Comparison of ENCODE assay signal across 15 cellular contexts in the genomic region with DNA sequence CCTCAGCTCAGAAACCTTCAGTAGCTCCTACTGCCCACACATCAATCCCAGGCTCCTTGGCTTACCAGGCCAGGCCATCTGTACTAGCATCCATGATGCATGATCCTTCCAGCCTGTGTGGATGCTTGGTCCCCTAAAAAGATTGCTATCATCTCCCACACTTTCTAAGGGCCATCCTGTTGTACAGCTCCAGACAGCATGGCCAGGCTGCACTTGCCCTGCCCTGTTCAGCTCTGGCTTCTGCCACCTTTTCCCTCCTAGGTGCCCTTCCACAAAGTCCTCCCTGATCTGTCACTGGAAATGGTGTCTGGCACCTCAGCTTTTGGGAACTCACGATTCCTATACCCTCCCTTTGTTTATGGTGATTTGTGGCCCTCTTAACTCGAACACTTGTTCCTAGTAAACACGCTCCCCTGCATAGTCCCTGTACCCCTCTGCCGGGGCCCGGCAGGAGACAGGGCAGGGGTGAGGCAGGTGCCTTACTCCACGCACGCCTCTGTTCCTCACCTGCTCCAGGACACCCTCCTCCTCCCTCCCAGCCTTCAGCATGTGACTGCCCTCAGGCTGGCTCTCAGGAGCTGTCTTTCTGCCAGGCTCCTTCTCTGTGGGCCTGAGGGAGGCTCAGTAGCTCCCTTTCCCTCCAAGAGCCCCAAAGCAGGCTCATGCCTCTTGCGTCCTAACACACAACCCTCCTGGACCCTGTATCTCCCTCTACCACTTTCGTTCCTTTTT.
"Had no signal": no experiment of that assay in that cellular context is flagged by ENCODE, and none has a peak within 500 bp of the region (broad histone marks: within the 10 kb centered on the region; RNA-seq: fewer than 3 reads in every experiment).

No MANE protein-coding gene starts in this region.

- H3K4me1 Mint-ChIP-seq: activated naive CD8-positive, alpha-beta T cell treated with anti-CD3 and anti-CD28 coated beads, Interleukin-2, amount 10 ng/mL, durations not matched to agents 7 days and 5 days; naive B cell; neural crest cell had no signal

- H3K27ac Mint-ChIP-seq: activated naive CD8-positive, alpha-beta T cell treated with anti-CD3 and anti-CD28 coated beads, Interleukin-2, amount 10 ng/mL, durations not matched to agents 7 days and 5 days; naive B cell; progenitor cell of endocrine pancreas had no signal

- H3K4me1 ChIP-seq: uterus had no signal

- H3K4me3 Mint-ChIP-seq: activated naive CD8-positive, alpha-beta T cell treated with anti-CD3 and anti-CD28 coated beads, Interleukin-2, amount 10 ng/mL, durations not matched to agents 7 days and 5 days; naive B cell; neural crest cell had no signal

- H3K9me3 Mint-ChIP-seq: activated naive CD8-positive, alpha-beta T cell treated with anti-CD3 and anti-CD28 coated beads, Interleukin-2, amount 10 ng/mL, durations not matched to agents 7 days and 5 days; naive B cell; neural crest cell had no signal

- DNase-seq: activated CD4-positive, alpha-beta T cell treated with anti-CD3 and anti-CD28 coated beads, Interleukin-2, amount 50 U/mL, for 4 hours; activated gamma-delta T cell; activated naive CD8-positive, alpha-beta T cell treated with anti-CD3 and anti-CD28 coated beads, Interleukin-2, amount 10 ng/mL, durations not matched to agents 7 days and 5 days; amygdala; naive B cell; stimulated activated CD4-positive, alpha-beta T cell treated with anti-CD3 and anti-CD28 coated beads, Interleukin-2, amount 100 ng/mL, for 24 hours; stimulated activated naive CD8-positive, alpha-beta T cell treated with anti-CD3 and anti-CD28 coated beads, Interleukin-15, Interleukin-2, amounts not matched to agents 100 U/mL and 50 U/mL, for 24 hours; uterus; WERI-Rb-1 had no signal

- H3K27me3 ChIP-seq: cardiac muscle cell, dorsolateral prefrontal cortex, hepatocyte, tibial nerve, uterus had no signal

- H3K9me3 ChIP-seq: tibial nerve, uterus had no signal

- H3K36me3 Mint-ChIP-seq: activated naive CD8-positive, alpha-beta T cell treated with anti-CD3 and anti-CD28 coated beads, Interleukin-2, amount 10 ng/mL, durations not matched to agents 7 days and 5 days; naive B cell had no signal

- H3K36me3 ChIP-seq: cardiac muscle cell, tibial nerve, uterus had no signal

- H3K4me3 ChIP-seq: cardiac muscle cell, dorsolateral prefrontal cortex, hepatocyte, tibial nerve, uterus had no signal

- ATAC-seq: stimulated activated naive CD8-positive, alpha-beta T cell treated with anti-CD3 and anti-CD28 coated beads, Interleukin-15, Interleukin-2, amounts not matched to agents 100 U/mL and 50 U/mL, for 24 hours had no signal

- H3K27ac ChIP-seq: cardiac muscle cell, dorsolateral prefrontal cortex, hepatocyte, tibial nerve, uterus, WERI-Rb-1 had no signal
